ENCODE assay signal across 1 cellular context in genomic region chr7:101218236-101219130, GRCh38.
TF ChIP-seq lines count a peak whose summit lies in the region.

No MANE protein-coding gene starts in this region.

TF ChIP-seq in K562, 482 proteins besides CTCF, POLR2A, EP300 and RAD21 (continues in another document):
- TF ChIP-seq ZNF511 (CRISPR knock-in tag; IDR thresholded peaks at IDR 0.05) (peak; percentile 58; the same call in 1 of the 2 replicates), MIER1 (IDR thresholded peaks at IDR 0.05; ENCODE audit: low read depth) (no peak), HDAC2 (IDR thresholded peaks at IDR 0.05) (peak; percentile 51; the same call in 1 of the 2 replicates), TAF1 (IDR thresholded peaks at IDR 0.05; ENCODE audit: control insufficient read depth, extremely low read depth, insufficient read depth, low read length, severe bottlenecking) (peak; percentile 18), SPI1 (IDR thresholded peaks at IDR 0.05; ENCODE audit: borderline replicate concordance, low read depth, low read length) (no peak), MNT (conservative IDR thresholded peaks at IDR 0.05) (no peak), THAP7 (CRISPR knock-in tag; IDR thresholded peaks at IDR 0.05) (no peak), GABPA (tag; conservative IDR thresholded peaks at IDR 0.05; ENCODE audit: low read depth) (peak; percentile 86), TAF15 (IDR thresholded peaks at IDR 0.05; ENCODE audit: low read depth, low read length) (no peak), MXD1 (CRISPR knock-in tag; IDR thresholded peaks at IDR 0.05; ENCODE audit: borderline replicate concordance, poor library complexity, severe bottlenecking) (no peak), NR1H2 (CRISPR knock-in tag; IDR thresholded peaks at IDR 0.05) (no peak), CBFA2T2 (conservative IDR thresholded peaks at IDR 0.05) (no peak), HLTF (IDR thresholded peaks at IDR 0.05) (0 out of 2 replicates have a peak, but pooled peaks have one; percentile 24), E2F1 (CRISPR knock-in tag; IDR thresholded peaks at IDR 0.05) (no peak), L3MBTL2 (IDR thresholded peaks at IDR 0.05) (no peak), ETS1 (conservative IDR thresholded peaks at IDR 0.05; ENCODE audit: control insufficient read depth, low read depth, low read length) (0 out of 2 replicates have a peak, but pooled peaks have one; percentile 32), CGGBP1 (CRISPR knock-in tag; IDR thresholded peaks at IDR 0.05) (no peak), ZNF24 (IDR thresholded peaks at IDR 0.05) (no peak), NKRF (IDR thresholded peaks at IDR 0.05; ENCODE audit: borderline replicate concordance) (peak; percentile 17; the same call in 1 of the 2 replicates), ETV5 (CRISPR knock-in tag; IDR thresholded peaks at IDR 0.05; ENCODE audit: low read depth) (no peak), SFPQ (IDR thresholded peaks at IDR 0.05; ENCODE audit: low read depth, low read length) (no peak), CBX3 (IDR thresholded peaks at IDR 0.05; ENCODE audit: borderline replicate concordance in 1 of 2, low read length in 2 of 2) (peak in 1 of 2 experiments; percentile 44; a peak in 1 of 3 replicates), CEBPB (tag; IDR thresholded peaks at IDR 0.05) (no peak), HDAC3 (IDR thresholded peaks at IDR 0.05; ENCODE audit: borderline replicate concordance, partially characterized antibody) (no peak), SAP30 (IDR thresholded peaks at IDR 0.05; ENCODE audit: borderline replicate concordance, insufficient read depth, low read depth, low read length, poor library complexity, severe bottlenecking) (no peak), ZNF75A (CRISPR knock-in tag; IDR thresholded peaks at IDR 0.05) (no peak), HMGN3 (IDR thresholded peaks at IDR 0.05; ENCODE audit: borderline replicate concordance, extremely low read depth, insufficient read length, low read depth, low read length) (no peak), RHOXF2B (CRISPR knock-in tag; conservative IDR thresholded peaks at IDR 0.05) (no peak), PREB (CRISPR knock-in tag; IDR thresholded peaks at IDR 0.05) (0 out of 2 replicates have a peak, but pooled peaks have one; percentile 37), PCBP1 (IDR thresholded peaks at IDR 0.05; ENCODE audit: low read depth, low read length, poor library complexity, severe bottlenecking) (no peak), ZBTB26 (CRISPR knock-in tag; IDR thresholded peaks at IDR 0.05) (no peak), ZNF263 (CRISPR knock-in tag; IDR thresholded peaks at IDR 0.05; ENCODE audit: borderline replicate concordance) (no peak), ZNF197 (CRISPR knock-in tag; IDR thresholded peaks at IDR 0.05; ENCODE audit: low read depth) (0 out of 2 replicates have a peak, but pooled peaks have one; percentile 24), MAFG (tag; conservative IDR thresholded peaks at IDR 0.05) (no peak), PURB (CRISPR knock-in tag; IDR thresholded peaks at IDR 0.05; ENCODE audit: low read depth) (no peak), KLF13 (tag; IDR thresholded peaks at IDR 0.05; ENCODE audit: borderline replicate concordance, low read depth) (peak; percentile 15; the same call in 1 of the 2 replicates), NEUROD1 (IDR thresholded peaks at IDR 0.05; ENCODE audit: borderline replicate concordance, low read depth, low read length, partially characterized antibody) (no peak), ZFX (CRISPR knock-in tag; IDR thresholded peaks at IDR 0.05) (no peak), PHF8 (IDR thresholded peaks at IDR 0.05; ENCODE audit: borderline replicate concordance, low read length) (peak; percentile 44; the same call in 1 of the 2 replicates), KLF6 (CRISPR knock-in tag; IDR thresholded peaks at IDR 0.05; ENCODE audit: borderline replicate concordance) (no peak), ZNF280B (CRISPR knock-in tag; IDR thresholded peaks at IDR 0.05) (no peak), SMARCA4 (IDR thresholded peaks at IDR 0.05) (0 out of 2 replicates have a peak, but pooled peaks have one; percentile 28), GATAD2B (IDR thresholded peaks at IDR 0.05; ENCODE audit: borderline replicate concordance) (no peak), DPF2 (IDR thresholded peaks at IDR 0.05) (no peak), NELFE (IDR thresholded peaks at IDR 0.05; ENCODE audit: insufficient read depth, insufficient read length) (no peak), BCOR (IDR thresholded peaks at IDR 0.05) (peak; percentile 69; the same call in 1 of the 2 replicates), MTA3 (IDR thresholded peaks at IDR 0.05; ENCODE audit: borderline replicate concordance) (0 out of 2 replicates have a peak, but pooled peaks have one; percentile 60), XRCC3 (IDR thresholded peaks at IDR 0.05) (no peak), ZNF311 (CRISPR knock-in tag; IDR thresholded peaks at IDR 0.05) (no peak), HSF4 (CRISPR knock-in tag; IDR thresholded peaks at IDR 0.05; ENCODE audit: borderline replicate concordance) (no peak), HBP1 (CRISPR knock-in tag; IDR thresholded peaks at IDR 0.05) (no peak)
